Comparison of ENCODE assay signal across 1 cellular context in genomic region chr2:35204325-35204724, GRCh38.
TF ChIP-seq lines count a peak whose summit lies in the region.

No MANE protein-coding gene starts in this region.

TF ChIP-seq in HepG2, 621 proteins besides CTCF, POLR2A, EP300 and RAD21 (continued from another document):
- TF ChIP-seq ZBTB40 (IDR thresholded peaks at IDR 0.05) (no peak), ZBTB40 (CRISPR knock-in tag; IDR thresholded peaks at IDR 0.05) (no peak), SRSF9 (IDR thresholded peaks at IDR 0.05; ENCODE audit: borderline replicate concordance, insufficient read depth, low read depth, low read length, poor library complexity, severe bottlenecking) (no peak), MAFK (conservative IDR thresholded peaks at IDR 0.05 in 1 of 2, IDR thresholded peaks at IDR 0.05 in 1 of 2; ENCODE audit: low read length in 2 of 2) (peak; percentile 81 to 87)
TF ChIP-seq in HepG2: peak in this region for 2.
